ENCODE assay signal across 1 cellular context in the genomic region with DNA sequence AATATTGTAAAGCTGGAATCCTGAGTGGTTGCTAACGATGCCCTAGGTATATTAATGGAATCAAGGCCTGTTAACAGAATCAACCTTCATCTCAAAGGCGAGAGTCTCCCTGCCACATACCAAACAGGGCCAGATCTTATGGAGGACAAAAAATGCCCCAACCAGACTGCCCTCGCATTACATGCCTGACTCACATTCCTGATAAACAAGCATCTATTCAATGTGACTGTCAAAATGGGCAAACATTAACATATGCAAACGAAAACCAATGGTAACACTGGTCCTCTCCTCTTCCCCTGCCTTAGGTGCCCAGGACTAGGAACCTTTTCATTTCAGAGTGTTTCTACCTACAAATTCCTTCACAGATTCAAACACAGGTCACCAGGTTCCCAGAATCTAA.
TF ChIP-seq lines count a peak whose summit lies in the region.

No MANE protein-coding gene starts in this region.

TF ChIP-seq in GM23338, 12 proteins besides CTCF, POLR2A, EP300 and RAD21 (continued from another document):
- TF ChIP-seq NANOG (IDR thresholded peaks at IDR 0.05; ENCODE audit: borderline replicate concordance) (no peak), CREB1 (CRISPR knock-in tag; IDR thresholded peaks at IDR 0.05; ENCODE audit: low read depth) (no peak)
